2 cellular contexts compared by ENCODE assay signal in genomic region chr14:96257056-96257455, GRCh38.
TF ChIP-seq lines count a peak whose summit lies in the region.

No MANE protein-coding gene starts in this region.

TF ChIP-seq in SK-N-SH, 30 proteins besides CTCF, POLR2A, EP300 and RAD21:
- no peak for TF ChIP-seq FOSL2 (IDR thresholded peaks at IDR 0.05; ENCODE audit: borderline replicate concordance, low read depth)
- no peak for TF ChIP-seq USF1 (IDR thresholded peaks at IDR 0.05; ENCODE audit: borderline replicate concordance, low read depth)
- no peak for TF ChIP-seq NRF1 (IDR thresholded peaks at IDR 0.05; ENCODE audit: low read depth, low read length)
- TF ChIP-seq TEAD4 (IDR thresholded peaks at IDR 0.05; ENCODE audit: borderline replicate concordance, insufficient read depth) = no peak
- TF ChIP-seq JUND (IDR thresholded peaks at IDR 0.05) = no peak
- no peak for TF ChIP-seq FOXJ3 (CRISPR knock-in tag; IDR thresholded peaks at IDR 0.05)
- TF ChIP-seq, protein P1, sequence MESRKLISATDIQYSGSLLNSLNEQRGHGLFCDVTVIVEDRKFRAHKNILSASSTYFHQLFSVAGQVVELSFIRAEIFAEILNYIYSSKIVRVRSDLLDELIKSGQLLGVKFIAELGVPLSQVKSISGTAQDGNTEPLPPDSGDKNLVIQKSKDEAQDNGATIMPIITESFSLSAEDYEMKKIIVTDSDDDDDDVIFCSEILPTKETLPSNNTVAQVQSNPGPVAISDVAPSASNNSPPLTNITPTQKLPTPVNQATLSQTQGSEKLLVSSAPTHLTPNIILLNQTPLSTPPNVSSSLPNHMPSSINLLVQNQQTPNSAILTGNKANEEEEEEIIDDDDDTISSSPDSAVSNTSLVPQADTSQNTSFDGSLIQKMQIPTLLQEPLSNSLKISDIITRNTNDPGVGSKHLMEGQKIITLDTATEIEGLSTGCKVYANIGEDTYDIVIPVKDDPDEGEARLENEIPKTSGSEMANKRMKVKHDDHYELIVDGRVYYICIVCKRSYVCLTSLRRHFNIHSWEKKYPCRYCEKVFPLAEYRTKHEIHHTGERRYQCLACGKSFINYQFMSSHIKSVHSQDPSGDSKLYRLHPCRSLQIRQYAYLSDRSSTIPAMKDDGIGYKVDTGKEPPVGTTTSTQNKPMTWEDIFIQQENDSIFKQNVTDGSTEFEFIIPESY (IDR thresholded peaks at IDR 0.05; ENCODE audit: borderline replicate concordance, low read depth) = no peak
- TF ChIP-seq ELF1 (IDR thresholded peaks at IDR 0.05) = no peak
- TF ChIP-seq MAX (IDR thresholded peaks at IDR 0.05; ENCODE audit: low read depth) = no peak
- no peak for TF ChIP-seq MEF2A (IDR thresholded peaks at IDR 0.05; ENCODE audit: borderline replicate concordance, low read depth)
- TF ChIP-seq RCOR1 (IDR thresholded peaks at IDR 0.05; ENCODE audit: low read length) = no peak
- no peak for TF ChIP-seq NFIC (IDR thresholded peaks at IDR 0.05; ENCODE audit: borderline replicate concordance)
- TF ChIP-seq, protein P2, sequence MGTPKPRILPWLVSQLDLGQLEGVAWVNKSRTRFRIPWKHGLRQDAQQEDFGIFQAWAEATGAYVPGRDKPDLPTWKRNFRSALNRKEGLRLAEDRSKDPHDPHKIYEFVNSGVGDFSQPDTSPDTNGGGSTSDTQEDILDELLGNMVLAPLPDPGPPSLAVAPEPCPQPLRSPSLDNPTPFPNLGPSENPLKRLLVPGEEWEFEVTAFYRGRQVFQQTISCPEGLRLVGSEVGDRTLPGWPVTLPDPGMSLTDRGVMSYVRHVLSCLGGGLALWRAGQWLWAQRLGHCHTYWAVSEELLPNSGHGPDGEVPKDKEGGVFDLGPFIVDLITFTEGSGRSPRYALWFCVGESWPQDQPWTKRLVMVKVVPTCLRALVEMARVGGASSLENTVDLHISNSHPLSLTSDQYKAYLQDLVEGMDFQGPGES (IDR thresholded peaks at IDR 0.05; ENCODE audit: low read depth, low read length) = no peak
- no peak for TF ChIP-seq FOXM1 (IDR thresholded peaks at IDR 0.05; ENCODE audit: low read depth)
- TF ChIP-seq YY1 (IDR thresholded peaks at IDR 0.05; ENCODE audit: low read depth) = no peak
- TF ChIP-seq CHD2 (IDR thresholded peaks at IDR 0.05; ENCODE audit: low read length, partially characterized antibody) = no peak
- TF ChIP-seq PBX3 (IDR thresholded peaks at IDR 0.05) = no peak
- no peak for TF ChIP-seq REST (IDR thresholded peaks at IDR 0.05; ENCODE audit: low read depth, low read length)

TF ChIP-seq in SK-N-SH treated with all-trans-retinoic acid at 6 μM for 48 hours, 23 proteins besides CTCF, POLR2A, EP300 and RAD21:
- TF ChIP-seq OSR1 (CRISPR knock-in tag; IDR thresholded peaks at IDR 0.05) (no peak), POU6F1 (CRISPR knock-in tag; IDR thresholded peaks at IDR 0.05; ENCODE audit: borderline replicate concordance, low read depth) (no peak), ZNF8 (CRISPR knock-in tag; IDR thresholded peaks at IDR 0.05) (no peak), TCF4 (CRISPR knock-in tag; IDR thresholded peaks at IDR 0.05; ENCODE audit: borderline replicate concordance) (no peak), GLIS3 (CRISPR knock-in tag; IDR thresholded peaks at IDR 0.05) (no peak), ZNF70 (CRISPR knock-in tag; IDR thresholded peaks at IDR 0.05) (no peak), ZC3H10 (CRISPR knock-in tag; IDR thresholded peaks at IDR 0.05) (no peak), ZNF565 (CRISPR knock-in tag; conservative IDR thresholded peaks at IDR 0.05; ENCODE audit: low read depth) (no peak), ZFP30 (CRISPR knock-in tag; IDR thresholded peaks at IDR 0.05) (no peak), PPARA (CRISPR knock-in tag; IDR thresholded peaks at IDR 0.05; ENCODE audit: borderline replicate concordance) (no peak), ARNTL (CRISPR knock-in tag; IDR thresholded peaks at IDR 0.05; ENCODE audit: borderline replicate concordance, low read depth) (no peak), CREB5 (CRISPR knock-in tag; IDR thresholded peaks at IDR 0.05; ENCODE audit: low read depth) (no peak), CSDC2 (CRISPR knock-in tag; IDR thresholded peaks at IDR 0.05) (no peak), TSHZ2 (CRISPR knock-in tag; IDR thresholded peaks at IDR 0.05) (no peak), BACH2 (CRISPR knock-in tag; IDR thresholded peaks at IDR 0.05; ENCODE audit: borderline replicate concordance) (no peak), RARB (CRISPR knock-in tag; IDR thresholded peaks at IDR 0.05) (no peak)
- TF ChIP-seq, protein P3, sequence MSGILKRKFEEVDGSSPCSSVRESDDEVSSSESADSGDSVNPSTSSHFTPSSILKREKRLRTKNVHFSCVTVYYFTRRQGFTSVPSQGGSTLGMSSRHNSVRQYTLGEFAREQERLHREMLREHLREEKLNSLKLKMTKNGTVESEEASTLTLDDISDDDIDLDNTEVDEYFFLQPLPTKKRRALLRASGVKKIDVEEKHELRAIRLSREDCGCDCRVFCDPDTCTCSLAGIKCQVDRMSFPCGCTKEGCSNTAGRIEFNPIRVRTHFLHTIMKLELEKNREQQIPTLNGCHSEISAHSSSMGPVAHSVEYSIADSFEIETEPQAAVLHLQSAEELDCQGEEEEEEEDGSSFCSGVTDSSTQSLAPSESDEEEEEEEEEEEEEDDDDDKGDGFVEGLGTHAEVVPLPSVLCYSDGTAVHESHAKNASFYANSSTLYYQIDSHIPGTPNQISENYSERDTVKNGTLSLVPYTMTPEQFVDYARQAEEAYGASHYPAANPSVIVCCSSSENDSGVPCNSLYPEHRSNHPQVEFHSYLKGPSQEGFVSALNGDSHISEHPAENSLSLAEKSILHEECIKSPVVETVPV (CRISPR knock-in tag; IDR thresholded peaks at IDR 0.05) = no peak
